ENCODE assay signal across 18 cellular contexts in genomic region chr17:64783556-64784352, GRCh38.
DNase-seq lines count a peak whose midpoint lies in the region; ATAC-seq and TF ChIP-seq lines count a peak whose summit lies in the region.
"Had no signal": no experiment of that assay in that cellular context is flagged by ENCODE, and none has a peak within 500 bp of the region (broad histone marks: within the 10 kb centered on the region; RNA-seq: fewer than 3 reads in every experiment).

No MANE protein-coding gene starts in this region.

- H3K27ac ChIP-seq in trophoblast cell (ENCODE audit: low read depth, low read length), result no peak overlapping the region
- H3K27ac ChIP-seq: tibial nerve had no signal

- H3K36me3 Mint-ChIP-seq in activated CD8-positive, alpha-beta T cell treated with anti-CD3 and anti-CD28 coated beads for 36 hours (ENCODE audit: low read depth), result no peaks in the 10 kb centered on the region
- H3K36me3 Mint-ChIP-seq in activated CD8-positive, alpha-beta T cell treated with anti-CD3 and anti-CD28 coated beads, Interleukin-2, amount 10 ng/mL, durations not matched to agents 7 days and 5 days (ENCODE audit: low read depth), result peaks cover 18% of the 10 kb centered on the region

- H3K9me3 Mint-ChIP-seq in activated CD8-positive, alpha-beta T cell treated with anti-CD3 and anti-CD28 coated beads for 36 hours, result no peaks in the 10 kb centered on the region
- no peaks in the 10 kb centered on the region for H3K9me3 Mint-ChIP-seq in activated CD8-positive, alpha-beta T cell treated with anti-CD3 and anti-CD28 coated beads, Interleukin-2, amount 10 ng/mL, durations not matched to agents 7 days and 5 days (ENCODE audit: insufficient read depth)
- H3K9me3 Mint-ChIP-seq: stimulated activated naive CD8-positive, alpha-beta T cell treated with anti-CD3 and anti-CD28 coated beads, Interleukin-15, amount 100 ng/mL, for 72 hours had no signal

- H4K8ac ChIP-seq in trophoblast cell (ENCODE audit: low read depth, low read length), result no peak overlapping the region

- intact Hi-C loops in activated CD8-positive, alpha-beta T cell treated with anti-CD3 and anti-CD28 coated beads for 36 hours (cut with micrococcal nuclease), result no loop called here

- H2AFZ ChIP-seq in trophoblast cell (ENCODE audit: insufficient read depth, low read length, poor library complexity), result no peak overlapping the region

- peak overlapping the region; percentile 75 for H3K27ac Mint-ChIP-seq in activated CD8-positive, alpha-beta T cell treated with anti-CD3 and anti-CD28 coated beads for 36 hours
- no peak overlapping the region for H3K27ac Mint-ChIP-seq in activated CD8-positive, alpha-beta T cell treated with anti-CD3 and anti-CD28 coated beads, Interleukin-2, amount 10 ng/mL, durations not matched to agents 7 days and 5 days
- H3K27ac Mint-ChIP-seq: B cell; stimulated activated naive CD8-positive, alpha-beta T cell treated with anti-CD3 and anti-CD28 coated beads, Interleukin-15, amount 100 ng/mL, for 72 hours had no signal

- no peak overlapping the region for H3K18ac ChIP-seq in trophoblast cell (ENCODE audit: low read length)

- H2BK5ac ChIP-seq in trophoblast cell (ENCODE audit: low read depth, low read length, poor library complexity), result no peak overlapping the region

- peaks cover 3% of the 10 kb centered on the region for H3K9me3 ChIP-seq in trophoblast cell (ENCODE audit: insufficient read depth, low read depth, low read length)
- H3K9me3 ChIP-seq: Caco-2, tibial nerve had no signal

- H3K4me2 ChIP-seq in trophoblast cell (ENCODE audit: low read length), result no peak overlapping the region

- ATAC-seq in activated CD8-positive, alpha-beta T cell treated with anti-CD3 and anti-CD28 coated beads for 36 hours, result no peak
- no peak for ATAC-seq in activated CD8-positive, alpha-beta T cell treated with anti-CD3 and anti-CD28 coated beads, Interleukin-2, amount 10 ng/mL, durations not matched to agents 7 days and 5 days
- ATAC-seq in GM21723 (IDR thresholded peaks at IDR 0.05; ENCODE audit: unreplicated experiment), result no peak
- ATAC-seq: stimulated activated naive CD8-positive, alpha-beta T cell treated with anti-CD3 and anti-CD28 coated beads, Interleukin-15, amount 100 ng/mL, for 72 hours had no signal

- H3K36me3 ChIP-seq in H7 (replicated peaks; ENCODE audit: control insufficient read depth, insufficient read depth, low read length) (no peaks in the 10 kb centered on the region), trophoblast cell (ENCODE audit: control insufficient read depth in 1 of 2, insufficient read depth in 2 of 2, low read length in 2 of 2) (peaks cover 15 to 16% of the 10 kb centered on the region in 2 experiments)

- no peak for DNase-seq in activated CD8-positive, alpha-beta T cell treated with anti-CD3 and anti-CD28 coated beads for 36 hours
- DNase-seq in activated CD8-positive, alpha-beta T cell treated with anti-CD3 and anti-CD28 coated beads, Interleukin-2, amount 10 ng/mL, durations not matched to agents 7 days and 5 days, result no peak
- peak; percentile 23 for DNase-seq in H7
- DNase-seq in ecto neural progenitor cell (ENCODE audit: low spot score), result peak; percentile 45
- no peak for DNase-seq in trophoblast cell
- DNase-seq in NOMO-1 (lab: John Stamatoyannopoulos, UW; ENCODE audit: unreplicated experiment in 2 of 2), result no peak
- no peak for DNase-seq in medulla oblongata (ENCODE audit: extremely low spot score)
- DNase-seq: activated CD4-positive, CD25-positive, alpha-beta regulatory T cell; amniotic stem cell; Caco-2; DND-41; NCI-H1694 treated with DMSO at 0.1 percent for 48 hours; retina; stimulated activated naive CD8-positive, alpha-beta T cell treated with anti-CD3 and anti-CD28 coated beads, Interleukin-15, amount 100 ng/mL, for 72 hours; T1000 had no signal

- no peak overlapping the region for H4K91ac ChIP-seq in trophoblast cell (ENCODE audit: low read depth, low read length)

- CTCF ChIA-PET in activated CD8-positive, alpha-beta T cell treated with anti-CD3 and anti-CD28 coated beads for 36 hours (lab: Charles Lee), result no interaction called here
- CTCF ChIA-PET in activated CD8-positive, alpha-beta T cell treated with anti-CD3 and anti-CD28 coated beads, Interleukin-2, amount 10 ng/mL, durations not matched to agents 7 days and 5 days (lab: Charles Lee), result no interaction called here

- no peak overlapping the region for H3K9ac ChIP-seq in trophoblast cell (ENCODE audit: low read length)

- H3K27me3 Mint-ChIP-seq in activated CD8-positive, alpha-beta T cell treated with anti-CD3 and anti-CD28 coated beads for 36 hours, result no peaks in the 10 kb centered on the region
- H3K27me3 Mint-ChIP-seq in activated CD8-positive, alpha-beta T cell treated with anti-CD3 and anti-CD28 coated beads, Interleukin-2, amount 10 ng/mL, durations not matched to agents 7 days and 5 days (ENCODE audit: low read depth), result no peaks in the 10 kb centered on the region
- H3K27me3 Mint-ChIP-seq: B cell; stimulated activated naive CD8-positive, alpha-beta T cell treated with anti-CD3 and anti-CD28 coated beads, Interleukin-15, amount 100 ng/mL, for 72 hours had no signal

- no CpG with 5 or more reads among the region's 14 CpGs for WGBS in trophoblast cell (ENCODE audit: extremely low coverage, insufficient coverage, insufficient read length)

- H2BK12ac ChIP-seq in trophoblast cell (ENCODE audit: low read length), result no peak overlapping the region

- POLR2A ChIA-PET in activated CD8-positive, alpha-beta T cell treated with anti-CD3 and anti-CD28 coated beads for 36 hours (lab: Charles Lee), result no interaction called here
- POLR2A ChIA-PET in activated CD8-positive, alpha-beta T cell treated with anti-CD3 and anti-CD28 coated beads, Interleukin-2, amount 10 ng/mL, durations not matched to agents 7 days and 5 days (lab: Charles Lee), result no interaction called here

- peaks cover 27% of the 10 kb centered on the region for H3K79me1 ChIP-seq in trophoblast cell (ENCODE audit: low read length)

- no peak overlapping the region for H2AK5ac ChIP-seq in trophoblast cell (ENCODE audit: low read length)

- no peak overlapping the region for H3K23ac ChIP-seq in trophoblast cell (ENCODE audit: low read length)

- TF ChIP-seq CTCF in activated CD8-positive, alpha-beta T cell treated with anti-CD3 and anti-CD28 coated beads for 36 hours (IDR thresholded peaks at IDR 0.05), result no peak

- H3K4me3 ChIP-seq in H7 (ENCODE audit: insufficient read depth, low read depth, low read length) (no peak overlapping the region), trophoblast cell (ENCODE audit: low read depth, low read length) (peak overlapping the region; percentile 9)
- H3K4me3 ChIP-seq: tibial nerve had no signal

- peaks cover 32% of the 10 kb centered on the region for H3K27me3 ChIP-seq in H7 (ENCODE audit: control insufficient read depth, insufficient read depth, low read length)
- peaks cover 3% of the 10 kb centered on the region for H3K27me3 ChIP-seq in trophoblast cell (ENCODE audit: insufficient read depth, low read length)

- no peak overlapping the region for H3K4ac ChIP-seq in trophoblast cell (ENCODE audit: low read depth, low read length)

- H2BK120ac ChIP-seq in trophoblast cell (ENCODE audit: insufficient read depth, low read length, poor library complexity), result no peak overlapping the region

- peaks cover 9% of the 10 kb centered on the region for H3K79me2 ChIP-seq in trophoblast cell (ENCODE audit: control insufficient read depth, insufficient read depth, low read length, poor library complexity)

- H4K12ac ChIP-seq in trophoblast cell (ENCODE audit: low read depth, low read length), result no peak overlapping the region

- no peak overlapping the region for H3K4me3 Mint-ChIP-seq in activated CD8-positive, alpha-beta T cell treated with anti-CD3 and anti-CD28 coated beads for 36 hours
- H3K4me3 Mint-ChIP-seq in activated CD8-positive, alpha-beta T cell treated with anti-CD3 and anti-CD28 coated beads, Interleukin-2, amount 10 ng/mL, durations not matched to agents 7 days and 5 days, result no peak overlapping the region
- H3K4me3 Mint-ChIP-seq: B cell; stimulated activated naive CD8-positive, alpha-beta T cell treated with anti-CD3 and anti-CD28 coated beads, Interleukin-15, amount 100 ng/mL, for 72 hours had no signal

- peaks cover 25 to 27% of the 10 kb centered on the region in 2 experiments for H3K4me1 ChIP-seq in trophoblast cell (ENCODE audit: control insufficient read depth in 1 of 2, insufficient read depth in 2 of 2, low read length in 2 of 2)

- H3K14ac ChIP-seq in trophoblast cell (ENCODE audit: low read length), result no peak overlapping the region

- peaks cover 26% of the 10 kb centered on the region for H3K4me1 Mint-ChIP-seq in activated CD8-positive, alpha-beta T cell treated with anti-CD3 and anti-CD28 coated beads for 36 hours (ENCODE audit: low read depth)
- H3K4me1 Mint-ChIP-seq in activated CD8-positive, alpha-beta T cell treated with anti-CD3 and anti-CD28 coated beads, Interleukin-2, amount 10 ng/mL, durations not matched to agents 7 days and 5 days (ENCODE audit: low read depth), result peaks cover 36% of the 10 kb centered on the region

Comparison
In these comparisons a context has a peak if more than half of its experiments do, and no peak if none do; other contexts are left out.
1. DNase-seq: peak in H7 (single experiment) and ecto neural progenitor cell (single experiment); none in activated CD8-positive, alpha-beta T cell treated with anti-CD3 and anti-CD28 coated beads for 36 hours (single experiment), activated CD8-positive, alpha-beta T cell treated with anti-CD3 and anti-CD28 coated beads, Interleukin-2, amount 10 ng/mL, durations not matched to agents 7 days and 5 days (single experiment), trophoblast cell (0 of 2), NOMO-1 (0 of 2) and medulla oblongata (single experiment).